In genomic region chr18:45829896-45830295, GRCh38 we compare ENCODE assay signal across 18 cellular contexts. TPM values are rescaled to one million over a fixed set of nuclear protein-coding genes. Genes with fewer than 3 reads are reported as not detected.
DNase-seq lines count a peak whose midpoint lies in the region; ATAC-seq and TF ChIP-seq lines count a peak whose summit lies in the region.
"Had no signal": no experiment of that assay in that cellular context is flagged by ENCODE, and none has a peak within 500 bp of the region (broad histone marks: within the 10 kb centered on the region; RNA-seq: fewer than 3 reads in every experiment).

No MANE protein-coding gene starts in this region.

- H3K4me1 ChIP-seq in Karpas-422 (ENCODE audit: low read length) (peaks cover 55% of the 10 kb centered on the region), hepatocyte (ENCODE audit: insufficient read depth) (peaks cover 33% of the 10 kb centered on the region)
- H3K4me1 ChIP-seq: BE2C had no signal

- H3K4me2 ChIP-seq in Karpas-422 (ENCODE audit: low read depth, low read length, poor library complexity, severe bottlenecking) (peak overlapping the region; percentile 43), hepatocyte (no peak overlapping the region)
- H3K4me2 ChIP-seq: GM23338, KMS-11 had no signal

- no peak for DNase-seq in CD14-positive monocyte (ENCODE audit: low spot score)
- DNase-seq in Karpas-422 = no peak
- no peak for DNase-seq in hepatocyte (ENCODE audit: low spot score)
- peak; percentile 57 for DNase-seq in renal cortical epithelial cell (ENCODE audit: low read depth)
- DNase-seq in left colon = no peak
- no peak for DNase-seq in sciatic nerve (ENCODE audit: low spot score)
- no peak for DNase-seq in mucosa of gallbladder (ENCODE audit: low spot score)
- DNase-seq: ACHN, BE2C, MG63, NCI-H1105, NCI-H2171, NCI-H446 treated with DMSO at 0.1 percent for 48 hours, NCI-H82, SIG-M5 had no signal

- no peaks in the 10 kb centered on the region for H3K9me3 ChIP-seq in Karpas-422 (ENCODE audit: low read length)
- H3K9me3 ChIP-seq in hepatocyte (ENCODE audit: low read depth) = no peaks in the 10 kb centered on the region
- H3K9me3 ChIP-seq: BE2C, MG63 had no signal

- H3K9me2 ChIP-seq in Karpas-422 (replicated peaks; ENCODE audit: insufficient read depth, low read length) (no peaks in the 10 kb centered on the region), hepatocyte (replicated peaks; ENCODE audit: insufficient read depth) (no peaks in the 10 kb centered on the region)

- H3K4me3 ChIP-seq in Karpas-422 (ENCODE audit: low read length) (no peak overlapping the region), hepatocyte (no peak overlapping the region)
- H3K4me3 ChIP-seq: GM23338, MG63 had no signal

- intact Hi-C loops in CD14-positive monocyte (cut with micrococcal nuclease) (loop anchor here in 1 of 2 donors (10.0 kb wide), 2 partner anchors 55 to 165 kb away; no protein-coding TSS in a partner anchor), left colon (cut with DNase I, micrococcal nuclease) (no loop called here), sciatic nerve (cut with DNase I) (no loop called here)

- H3K27ac ChIP-seq in Karpas-422 (ENCODE audit: low read length) (no peak overlapping the region), hepatocyte (peak overlapping the region; percentile 81)
- H3K27ac ChIP-seq: KMS-11 had no signal

- H3K27me3 Mint-ChIP-seq in CD14-positive monocyte (ENCODE audit: low read depth in 3 of 3) = peaks cover 0 to 3% (median 3%) of the 10 kb centered on the region in 3 donors

- H3K27ac Mint-ChIP-seq in CD14-positive monocyte = peak overlapping the region in 4 of 7 donors; percentile 40 to 96 (median 92)
- H3K27ac Mint-ChIP-seq: GM23338 had no signal

- WGBS in hepatocyte (ENCODE audit: low lambda C conversion rate, missing lambda C conversion rate) = 70% methylated on average over 8 of the region's 8 CpGs

- peaks cover 67% of the 10 kb centered on the region for H3K4me1 Mint-ChIP-seq in CD14-positive monocyte

- H3K9ac ChIP-seq in Karpas-422 (ENCODE audit: low read length) = 0 out of 2 replicates have a peak overlapping the region, but pooled peaks have one; percentile 13
- H3K9ac ChIP-seq: KMS-11 had no signal

- H4K20me1 ChIP-seq in Karpas-422 (ENCODE audit: insufficient read depth, low read depth, low read length) = no peaks in the 10 kb centered on the region
- H4K20me1 ChIP-seq in hepatocyte (ENCODE audit: insufficient read depth, poor library complexity, severe bottlenecking) = no peaks in the 10 kb centered on the region

- H3K9me3 Mint-ChIP-seq in CD14-positive monocyte = peaks cover 0 to 3% (median 0%) of the 10 kb centered on the region in 7 donors
- H3K9me3 Mint-ChIP-seq: GM23338 had no signal

- H3K79me2 ChIP-seq in Karpas-422 (ENCODE audit: low read length) (no peaks in the 10 kb centered on the region), hepatocyte (no peaks in the 10 kb centered on the region)

- no peaks in the 10 kb centered on the region for H3K36me3 ChIP-seq in Karpas-422 (ENCODE audit: insufficient read depth, low read length)
- H3K36me3 ChIP-seq in hepatocyte (replicated peaks; ENCODE audit: insufficient read depth, low read depth) = no peaks in the 10 kb centered on the region
- H3K36me3 ChIP-seq: BE2C, MG63 had no signal

- no peak for ATAC-seq in HG03520 (IDR thresholded peaks at IDR 0.05; ENCODE audit: unreplicated experiment)
- ATAC-seq in left colon = no peak
- ATAC-seq in sciatic nerve = no peak

- no peak for TF ChIP-seq CTCF in CD14-positive monocyte (IDR thresholded peaks at IDR 0.05)
- TF ChIP-seq CTCF in hepatocyte (IDR thresholded peaks at IDR 0.05; ENCODE audit: poor library complexity) = no peak

- H2AFZ ChIP-seq in Karpas-422 (ENCODE audit: low read length) (no peak overlapping the region), hepatocyte (no peak overlapping the region)

- H3K27me3 ChIP-seq in Karpas-422 (ENCODE audit: low read length) (no peaks in the 10 kb centered on the region), hepatocyte (no peaks in the 10 kb centered on the region)
- H3K27me3 ChIP-seq: MG63 had no signal

- peak overlapping the region in 1 of 2 donors; percentile 94 for H3K4me3 Mint-ChIP-seq in CD14-positive monocyte
- H3K4me3 Mint-ChIP-seq: GM23338 had no signal

- peaks cover 0 to 6% of the 10 kb centered on the region in 2 donors for H3K36me3 Mint-ChIP-seq in CD14-positive monocyte

RNA-seq across cellular contexts. Expression of gene SIGLEC15, which starts 4.4 kb away (rescaled TPM):
- polyA plus RNA-seq in CD14-positive monocyte = 1 to 10 TPM; 7.8 to 9.9 TPM
- 1.6 and 2.5 TPM in 2 replicates for total RNA-seq in Karpas-422 (2014; rRNA removed; shearing (Covaris generic); ENCODE audit: low replicate concordance)
- 0.24 and 0.30 TPM in 2 replicates for total RNA-seq in hepatocyte
- polyA plus RNA-seq in hepatocyte = 1.3 and 1.5 TPM in 2 replicates
- 1.1 and 2.1 TPM in 2 replicates for total RNA-seq in renal cortical epithelial cell
- total RNA-seq in left colon = under 1 TPM; 0.21 to 0.36 TPM
- total RNA-seq in sciatic nerve = 0.31 TPM
- 4.7 TPM for total RNA-seq in mucosa of gallbladder
- total RNA-seq: GM23338 had no signal
